ENCODE assay signal across 10 cellular contexts in the genomic region with DNA sequence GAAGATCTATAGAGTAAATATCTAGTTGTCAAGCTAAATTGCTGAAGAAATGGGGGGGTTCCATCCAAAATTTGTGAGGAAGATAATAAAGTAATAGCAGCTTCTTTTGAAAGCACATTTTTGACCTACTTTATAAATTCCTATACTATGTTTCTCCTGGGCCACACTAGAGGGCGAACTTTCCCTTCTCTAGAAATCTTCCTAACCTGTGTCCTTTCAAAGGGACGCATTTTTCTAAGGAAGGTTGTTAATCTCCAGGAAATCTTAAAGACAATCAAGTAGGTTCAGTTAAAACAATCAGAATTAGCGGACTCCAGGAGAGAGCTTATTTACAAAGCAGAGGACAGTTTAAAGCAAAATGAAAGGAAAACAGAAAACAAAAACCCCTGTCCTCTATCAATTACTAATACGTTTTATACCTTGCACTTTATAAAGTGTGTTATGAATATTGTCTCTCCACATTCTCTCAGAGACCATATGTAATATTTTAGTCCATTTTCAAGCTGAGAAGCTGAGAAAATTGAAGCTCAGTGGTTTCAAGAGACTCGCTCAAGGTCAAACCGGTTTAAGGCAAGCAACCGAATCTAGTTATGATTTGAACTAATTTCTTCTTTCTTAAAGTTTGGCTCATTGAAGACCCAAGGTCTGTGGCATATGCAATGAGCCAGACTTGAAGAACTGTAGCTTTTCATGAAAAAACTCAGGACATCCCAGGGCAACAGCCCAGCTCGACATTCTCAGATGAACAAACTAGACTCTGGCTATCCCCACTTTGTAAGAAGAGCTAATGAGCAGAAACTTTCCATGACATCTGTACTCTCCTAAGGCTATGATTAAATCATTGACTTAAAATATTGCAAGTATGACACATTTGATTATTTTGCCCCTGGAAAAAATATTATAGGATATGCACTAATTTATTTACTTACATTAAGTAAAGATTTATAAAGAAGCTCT.
DNase-seq lines count a peak whose midpoint lies in the region; ATAC-seq, FAIRE-seq and TF ChIP-seq lines count a peak whose summit lies in the region.
"Had no signal": no experiment of that assay in that cellular context is flagged by ENCODE, and none has a peak within 500 bp of the region (broad histone marks: within the 10 kb centered on the region; RNA-seq: fewer than 3 reads in every experiment).

No MANE protein-coding gene starts in this region.

- H3K4me3 ChIP-seq in H1 (ENCODE audit: extremely low read depth in 1 of 4, insufficient read depth in 2 of 4, low read depth in 3 of 4, low read length in 4 of 4): peak overlapping the region in 3 of 4 experiments; percentile 9 to 45 (median 30); a peak in 5 of 8 replicates
- H3K4me3 ChIP-seq: SJSA1, skin epidermis had no signal

- no peak overlapping the region for H2AFZ ChIP-seq in H1 (ENCODE audit: low read length)

- no peak overlapping the region for H2BK15ac ChIP-seq in H1 (ENCODE audit: low read length)

- peak; percentile 54 for ATAC-seq in HG03442 (IDR thresholded peaks at IDR 0.05; ENCODE audit: unreplicated experiment)
- no peak for ATAC-seq in GM18511 (IDR thresholded peaks at IDR 0.05; ENCODE audit: unreplicated experiment)

- H3K14ac ChIP-seq in H1 (ENCODE audit: insufficient read length): no peak overlapping the region

- H3K4ac ChIP-seq in H1 (replicated peaks; ENCODE audit: insufficient read length, low read depth, low read length): peak overlapping the region; percentile 70

- no peak overlapping the region for H2BK120ac ChIP-seq in H1 (replicated peaks; ENCODE audit: low read depth, low read length)

- no peaks in the 10 kb centered on the region for H3K36me3 ChIP-seq in H1 (ENCODE audit: control insufficient read depth in 2 of 4, insufficient read depth in 4 of 4, low read length in 3 of 4)
- H3K36me3 ChIP-seq: SJSA1 had no signal

- CTCF ChIA-PET in H1 (lab: Charles Lee; ENCODE audit: partially characterized antibody): interaction anchor here (0.6 to 4.8 kb wide), 45 partner anchors 9 to 1954 kb away, joined by 3 to 70 read pairs (median 4); a partner anchor contains a TSS

- no peak overlapping the region for H3K23ac ChIP-seq in H1 (ENCODE audit: insufficient read length)

- H3K18ac ChIP-seq in H1 (ENCODE audit: extremely low read depth, low read length): no peak overlapping the region

- POLR2A ChIA-PET in H1 (lab: Charles Lee; ENCODE audit: partially characterized antibody): interaction anchor here (0.6 to 1.3 kb wide), 4 partner anchors 10 to 524 kb away, joined by 3 to 4 read pairs (median 3); no protein-coding TSS in a partner anchor

- no peaks in the 10 kb centered on the region for H3K79me1 ChIP-seq in H1 (ENCODE audit: low read depth, low read length)

- H2AK5ac ChIP-seq in H1 (ENCODE audit: low read depth, low read length): no peak overlapping the region

- H3K9me3 ChIP-seq in H1 (ENCODE audit: insufficient read depth in 2 of 2, low read depth in 1 of 2, low read length in 1 of 2): peaks cover 2 to 9% of the 10 kb centered on the region in 2 experiments; a peak in 1 of 4 replicates

- no peak overlapping the region for H3K56ac ChIP-seq in H1 (replicated peaks; ENCODE audit: insufficient read length, low read depth, low read length)

- peak overlapping the region; percentile 33 for H4K91ac ChIP-seq in H1 (replicated peaks; ENCODE audit: insufficient read length, low read length)

- H2BK20ac ChIP-seq in H1 (ENCODE audit: low read length): peak overlapping the region; percentile 88; the same call in 1 of the 2 replicates

- no peak overlapping the region for H3K27ac ChIP-seq in H1 (ENCODE audit: low read depth, low read length)
- H3K27ac ChIP-seq: SJSA1, skin epidermis had no signal

- 8% methylated on average over 8 of the region's 8 CpGs; no CpG with 5 or more reads in 1 of the 2 experiments for WGBS in H1 (ENCODE audit: extremely low coverage in 1 of 2, insufficient coverage in 1 of 2, insufficient read length in 1 of 2, insufficient replicate concordance in 2 of 2, low coverage in 1 of 2, low lambda C conversion rate in 2 of 2, missing lambda C conversion rate in 1 of 2), 2 experiments

- no peak overlapping the region for H4K5ac ChIP-seq in H1 (ENCODE audit: insufficient read length, low read depth, low read length)

- H4K8ac ChIP-seq in H1 (ENCODE audit: extremely low read depth, insufficient read depth, low read length): no peak overlapping the region

- no peak overlapping the region for H3K9ac ChIP-seq in H1 (replicated peaks in 1 of 4; ENCODE audit: extremely low read depth in 1 of 4, low read depth in 3 of 4, low read length in 3 of 4)

- H3K79me2 ChIP-seq in H1 (ENCODE audit: control insufficient read depth in 1 of 2, insufficient read depth in 2 of 2, low read length in 2 of 2): no peaks in the 10 kb centered on the region

- 0 out of 2 replicates have a peak overlapping the region, but pooled peaks have one; percentile 61 for H2BK12ac ChIP-seq in H1 (ENCODE audit: low read depth, low read length)

- H2BK5ac ChIP-seq in H1 (ENCODE audit: low read depth, low read length): no peak overlapping the region

- peak; percentile 81 to 83 for TF ChIP-seq RAD21 in H1 (IDR thresholded peaks at IDR 0.05 in 1 of 2, conservative IDR thresholded peaks at IDR 0.05 in 1 of 2; ENCODE audit: low read depth in 2 of 2, low read length in 2 of 2)

- peak in 1 of 2 experiments; percentile 54; a peak in 1 of 3 replicates for TF ChIP-seq EP300 in H1 (IDR thresholded peaks at IDR 0.05; ENCODE audit: borderline replicate concordance in 1 of 2, low read depth in 2 of 2, low read length in 2 of 2)

- no peak for DNase-seq in D721Med (ENCODE audit: insufficient read length, low spot score)
- DNase-seq in NOMO-1 treated with DMSO at 0.1 percent for 48 hours (lab: John Stamatoyannopoulos, UW; ENCODE audit: unreplicated experiment): peak; percentile 40
- no peak for DNase-seq in H1 (ENCODE audit: low read depth in 1 of 2, low spot score in 2 of 2)
- peak; percentile 48 for DNase-seq in myocyte (ENCODE audit: low read depth)
- DNase-seq in mucosa of gallbladder (ENCODE audit: low spot score): no peak
- DNase-seq in GOT3 (lab: John Stamatoyannopoulos, UW): no peak

- H3K23me2 ChIP-seq in H1 (ENCODE audit: low read depth, low read length): 0 out of 2 replicates have a peak, but pooled peaks cover 3% of the 10 kb centered on the region

- peak overlapping the region; percentile 41 to 65 for H3K4me2 ChIP-seq in H1 (ENCODE audit: insufficient read depth in 1 of 2, low read depth in 2 of 2, low read length in 2 of 2)

- peaks cover 0 to 8% (median 5%) of the 10 kb centered on the region in 4 experiments; a peak in 3 of 7 replicates for H3K27me3 ChIP-seq in H1 (replicated peaks in 1 of 4; ENCODE audit: control insufficient read depth in 3 of 4, extremely low read depth in 1 of 4, insufficient read depth in 3 of 4, low read length in 3 of 4)
- H3K27me3 ChIP-seq: SJSA1 had no signal

- TF ChIP-seq POLR2A in H1 (IDR thresholded peaks at IDR 0.05; ENCODE audit: control extremely low read depth in 1 of 2, low read depth in 2 of 2, low read length in 2 of 2): no peak

- no peak for FAIRE-seq in D721Med (lab: Jason Lieb, UNC)
- peak; percentile 75 for FAIRE-seq in H1 (lab: Jason Lieb, UNC)

- H4K20me1 ChIP-seq in H1 (replicated peaks in 1 of 2; ENCODE audit: control insufficient read depth in 1 of 2, insufficient read depth in 2 of 2, low read length in 2 of 2): peaks cover 0 to 4% of the 10 kb centered on the region in 2 experiments

- TF ChIP-seq CTCF in D721Med (IDR thresholded peaks at IDR 0.05; ENCODE audit: insufficient read depth, missing control alignments) (peak; percentile 71), H1 (IDR thresholded peaks at IDR 0.05; ENCODE audit: control extremely low read depth in 1 of 3, insufficient read depth in 1 of 3, low read depth in 1 of 3, low read length in 3 of 3) (peak in 2 of 3 experiments; percentile 38 to 68; a peak in 2 of 4 replicates)

- peaks cover 0 to 4% (median 2%) of the 10 kb centered on the region in 4 experiments; a peak in 4 of 7 replicates for H3K4me1 ChIP-seq in H1 (replicated peaks in 1 of 4; ENCODE audit: control insufficient read depth in 3 of 4, insufficient read depth in 4 of 4, low read length in 3 of 4)
- H3K4me1 ChIP-seq: SJSA1 had no signal

TF ChIP-seq in H1, 55 proteins besides CTCF, POLR2A, EP300 and RAD21:
- TF ChIP-seq CBX8 (IDR thresholded peaks at IDR 0.05; ENCODE audit: borderline replicate concordance, low read depth, low read length): no peak
- no peak for TF ChIP-seq TCF12 (IDR thresholded peaks at IDR 0.05; ENCODE audit: low read depth, low read length)
- TF ChIP-seq CTBP2 (IDR thresholded peaks at IDR 0.05; ENCODE audit: borderline replicate concordance, insufficient read depth, insufficient read length, low read length): no peak
- no peak for TF ChIP-seq SUZ12 (IDR thresholded peaks at IDR 0.05; ENCODE audit: low read length)
- no peak for TF ChIP-seq EZH2 (IDR thresholded peaks at IDR 0.05; ENCODE audit: low read depth, low read length, severe bottlenecking)
- TF ChIP-seq, protein P1, sequence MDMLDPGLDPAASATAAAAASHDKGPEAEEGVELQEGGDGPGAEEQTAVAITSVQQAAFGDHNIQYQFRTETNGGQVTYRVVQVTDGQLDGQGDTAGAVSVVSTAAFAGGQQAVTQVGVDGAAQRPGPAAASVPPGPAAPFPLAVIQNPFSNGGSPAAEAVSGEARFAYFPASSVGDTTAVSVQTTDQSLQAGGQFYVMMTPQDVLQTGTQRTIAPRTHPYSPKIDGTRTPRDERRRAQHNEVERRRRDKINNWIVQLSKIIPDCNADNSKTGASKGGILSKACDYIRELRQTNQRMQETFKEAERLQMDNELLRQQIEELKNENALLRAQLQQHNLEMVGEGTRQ (IDR thresholded peaks at IDR 0.05; ENCODE audit: low read length): no peak
- no peak for TF ChIP-seq ASH2L (IDR thresholded peaks at IDR 0.05; ENCODE audit: low read length)
- no peak for TF ChIP-seq RBBP5 (IDR thresholded peaks at IDR 0.05; ENCODE audit: borderline replicate concordance, low read depth, low read length)
- TF ChIP-seq, protein P2, sequence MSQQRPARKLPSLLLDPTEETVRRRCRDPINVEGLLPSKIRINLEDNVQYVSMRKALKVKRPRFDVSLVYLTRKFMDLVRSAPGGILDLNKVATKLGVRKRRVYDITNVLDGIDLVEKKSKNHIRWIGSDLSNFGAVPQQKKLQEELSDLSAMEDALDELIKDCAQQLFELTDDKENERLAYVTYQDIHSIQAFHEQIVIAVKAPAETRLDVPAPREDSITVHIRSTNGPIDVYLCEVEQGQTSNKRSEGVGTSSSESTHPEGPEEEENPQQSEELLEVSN (IDR thresholded peaks at IDR 0.05): no peak
- no peak for TF ChIP-seq KDM5A (IDR thresholded peaks at IDR 0.05; ENCODE audit: low read length)
- no peak for TF ChIP-seq MAFK (IDR thresholded peaks at IDR 0.05; ENCODE audit: low read depth, low read length)
- TF ChIP-seq RFX5 (IDR thresholded peaks at IDR 0.05; ENCODE audit: borderline replicate concordance, low read depth, low read length): no peak

Comparison
In these comparisons a context has a peak if more than half of its experiments do, and no peak if none do; other contexts are left out.
1. DNase-seq: peak in NOMO-1 treated with DMSO at 0.1 percent for 48 hours (single experiment) and myocyte (single experiment); none in D721Med (single experiment), H1 (0 of 2), mucosa of gallbladder (single experiment) and GOT3 (single experiment).